ENCODE assay signal across 9 cellular contexts in genomic region chr1:225250432-225250831, GRCh38.
A peak's percentile ranks its signal among the peaks of the same experiment; 100 is the strongest.
DNase-seq lines count a peak whose midpoint lies in the region; ATAC-seq and TF ChIP-seq lines count a peak whose summit lies in the region.
"Had no signal": no experiment of that assay in that cellular context is flagged by ENCODE, and none has a peak within 500 bp of the region (broad histone marks: within the 10 kb centered on the region; RNA-seq: fewer than 3 reads in every experiment).

No MANE protein-coding gene starts in this region.

- H3K9me3 ChIP-seq in left lung: no peaks in the 10 kb centered on the region
- no peaks in the 10 kb centered on the region for H3K9me3 ChIP-seq in WERI-Rb-1 (ENCODE audit: severe bottlenecking)
- H3K9me3 ChIP-seq in right cardiac atrium (ENCODE audit: control insufficient read depth, low read length): no peaks in the 10 kb centered on the region
- no peaks in the 10 kb centered on the region for H3K9me3 ChIP-seq in hepatocyte (ENCODE audit: low read depth)

- WGBS in right cardiac atrium: 60% methylated on average over 4 of the region's 4 CpGs
- 91% methylated on average over 4 of the region's 4 CpGs for WGBS in hepatocyte (ENCODE audit: low lambda C conversion rate, missing lambda C conversion rate)

- peak; percentile 8 for DNase-seq in HT1080 (ENCODE audit: low read depth)
- DNase-seq in left lung: no peak
- no peak for DNase-seq in WERI-Rb-1
- no peak for DNase-seq in right cardiac atrium
- no peak for DNase-seq in hepatocyte (ENCODE audit: low spot score)
- no peak for DNase-seq in hippocampal formation (lab: John Stamatoyannopoulos, UW)

- H3K27ac ChIP-seq in left lung (no peak overlapping the region), WERI-Rb-1 (no peak overlapping the region), right cardiac atrium (ENCODE audit: low read length) (no peak overlapping the region), hepatocyte (no peak overlapping the region)
- H3K27ac ChIP-seq: parathyroid adenoma had no signal

- H3K4me2 ChIP-seq in hepatocyte: no peak overlapping the region

- H4K20me1 ChIP-seq in hepatocyte (ENCODE audit: insufficient read depth, poor library complexity, severe bottlenecking): no peaks in the 10 kb centered on the region

- H3K36me3 ChIP-seq in left lung (no peaks in the 10 kb centered on the region), WERI-Rb-1 (no peaks in the 10 kb centered on the region), hepatocyte (replicated peaks; ENCODE audit: insufficient read depth, low read depth) (no peaks in the 10 kb centered on the region)

- H3K9me2 ChIP-seq in hepatocyte (replicated peaks; ENCODE audit: insufficient read depth): no peaks in the 10 kb centered on the region

- no peak overlapping the region for H2AFZ ChIP-seq in hepatocyte
- H2AFZ ChIP-seq: parathyroid adenoma had no signal

- H3K4me3 ChIP-seq in left lung (no peak overlapping the region), WERI-Rb-1 (ENCODE audit: low read depth, low read length) (no peak overlapping the region), right cardiac atrium (ENCODE audit: low read length) (no peak overlapping the region), hepatocyte (no peak overlapping the region)

- H3K4me1 ChIP-seq in left lung (no peaks in the 10 kb centered on the region), right cardiac atrium (ENCODE audit: control insufficient read depth, insufficient read depth, low read length) (no peaks in the 10 kb centered on the region), hepatocyte (ENCODE audit: insufficient read depth) (no peaks in the 10 kb centered on the region)
- H3K4me1 ChIP-seq: parathyroid adenoma had no signal

- ATAC-seq in GM18909 (IDR thresholded peaks at IDR 0.05; ENCODE audit: poor library complexity, unreplicated experiment) (peak; percentile 98), HG02759 (IDR thresholded peaks at IDR 0.05; ENCODE audit: unreplicated experiment) (peak; percentile 97), left lung (peak; percentile 41), right cardiac atrium (no peak)

- H3K79me2 ChIP-seq in hepatocyte: no peaks in the 10 kb centered on the region
- H3K79me2 ChIP-seq: parathyroid adenoma had no signal

- intact Hi-C loops in left lung (cut with DNase I) (no loop called here), right cardiac atrium (cut with DNase I) (no loop called here)

- no peaks in the 10 kb centered on the region for H3K27me3 ChIP-seq in left lung
- no peaks in the 10 kb centered on the region for H3K27me3 ChIP-seq in WERI-Rb-1 (ENCODE audit: insufficient read depth, low read depth, severe bottlenecking)
- H3K27me3 ChIP-seq in right cardiac atrium (ENCODE audit: control insufficient read depth, insufficient read depth): no peaks in the 10 kb centered on the region
- no peaks in the 10 kb centered on the region for H3K27me3 ChIP-seq in hepatocyte

- TF ChIP-seq CTCF in left lung (IDR thresholded peaks at IDR 0.05) (no peak), WERI-Rb-1 (IDR thresholded peaks at IDR 0.05; ENCODE audit: low read depth, low read length) (no peak), hepatocyte (IDR thresholded peaks at IDR 0.05; ENCODE audit: poor library complexity) (no peak)

Comparison
In these comparisons a context has a peak if more than half of its experiments do, and no peak if none do; other contexts are left out.
1. ATAC-seq: peak in GM18909 (single experiment), HG02759 (single experiment) and left lung (single experiment); none in right cardiac atrium (0 of 2).